In genomic region chr11:118910309-118911112, GRCh38 we compare ENCODE assay signal across 1 cellular context.
TF ChIP-seq lines count a peak whose summit lies in the region.

No MANE protein-coding gene starts in this region.

TF ChIP-seq in A549, 52 proteins besides CTCF, POLR2A, EP300 and RAD21 (continued from another document):
- TF ChIP-seq MAZ (IDR thresholded peaks at IDR 0.05; ENCODE audit: borderline replicate concordance, low read depth, low read length) = no peak
- 0 out of 2 replicates have a peak, but pooled peaks have one; percentile 42 for TF ChIP-seq TFCP2L1 (CRISPR knock-in tag; IDR thresholded peaks at IDR 0.05)
- no peak for TF ChIP-seq FOSB (CRISPR knock-in tag; IDR thresholded peaks at IDR 0.05)
- no peak for TF ChIP-seq MAFK (IDR thresholded peaks at IDR 0.05; ENCODE audit: partially characterized antibody)
- TF ChIP-seq ELK1 (IDR thresholded peaks at IDR 0.05; ENCODE audit: low read depth, low read length) = no peak
- TF ChIP-seq CHD2 (IDR thresholded peaks at IDR 0.05; ENCODE audit: low read length, partially characterized antibody) = no peak
- no peak for TF ChIP-seq ZFP36 (IDR thresholded peaks at IDR 0.05; ENCODE audit: borderline replicate concordance, partially characterized antibody)
- no peak for TF ChIP-seq MYC (IDR thresholded peaks at IDR 0.05; ENCODE audit: borderline replicate concordance, low read length)
- TF ChIP-seq E2F6 (IDR thresholded peaks at IDR 0.05; ENCODE audit: borderline replicate concordance, low read depth) = peak; percentile 39; the same call in 1 of the 2 replicates
- TF ChIP-seq PHF8 (IDR thresholded peaks at IDR 0.05; ENCODE audit: borderline replicate concordance, low read depth) = no peak
- no peak for TF ChIP-seq USF2 (IDR thresholded peaks at IDR 0.05)
- no peak for TF ChIP-seq NR3C1 (IDR thresholded peaks at IDR 0.05)
- no peak for TF ChIP-seq CHD4 (IDR thresholded peaks at IDR 0.05; ENCODE audit: borderline replicate concordance)
- TF ChIP-seq ZC3H11A (IDR thresholded peaks at IDR 0.05) = no peak
- TF ChIP-seq CEBPB (IDR thresholded peaks at IDR 0.05) = no peak
- peak in 1 of 2 experiments; percentile 56; a peak in 3 of 5 replicates for TF ChIP-seq JUN (IDR thresholded peaks at IDR 0.05)
- no peak for TF ChIP-seq HOXA7 (CRISPR knock-in tag; IDR thresholded peaks at IDR 0.05)
- TF ChIP-seq NFE2L2 (conservative IDR thresholded peaks at IDR 0.05; ENCODE audit: low read length) = no peak
- no peak for TF ChIP-seq FOXS1 (CRISPR knock-in tag; IDR thresholded peaks at IDR 0.05)
- no peak for TF ChIP-seq ZSCAN20 (CRISPR knock-in tag; IDR thresholded peaks at IDR 0.05)
- no peak for TF ChIP-seq POLR2AphosphoS2 (conservative IDR thresholded peaks at IDR 0.05; ENCODE audit: low read length)
- no peak for TF ChIP-seq RCOR1 (IDR thresholded peaks at IDR 0.05; ENCODE audit: low read depth, low read length)
- TF ChIP-seq KDM1A (IDR thresholded peaks at IDR 0.05; ENCODE audit: low read depth) = peak; percentile 87
- peak; percentile 53; the same call in 1 of the 2 replicates for TF ChIP-seq MAX (IDR thresholded peaks at IDR 0.05)
- TF ChIP-seq REST (IDR thresholded peaks at IDR 0.05) = no peak
- TF ChIP-seq BHLHE40 (IDR thresholded peaks at IDR 0.05; ENCODE audit: low read depth, low read length) = no peak
- TF ChIP-seq, protein P1, sequence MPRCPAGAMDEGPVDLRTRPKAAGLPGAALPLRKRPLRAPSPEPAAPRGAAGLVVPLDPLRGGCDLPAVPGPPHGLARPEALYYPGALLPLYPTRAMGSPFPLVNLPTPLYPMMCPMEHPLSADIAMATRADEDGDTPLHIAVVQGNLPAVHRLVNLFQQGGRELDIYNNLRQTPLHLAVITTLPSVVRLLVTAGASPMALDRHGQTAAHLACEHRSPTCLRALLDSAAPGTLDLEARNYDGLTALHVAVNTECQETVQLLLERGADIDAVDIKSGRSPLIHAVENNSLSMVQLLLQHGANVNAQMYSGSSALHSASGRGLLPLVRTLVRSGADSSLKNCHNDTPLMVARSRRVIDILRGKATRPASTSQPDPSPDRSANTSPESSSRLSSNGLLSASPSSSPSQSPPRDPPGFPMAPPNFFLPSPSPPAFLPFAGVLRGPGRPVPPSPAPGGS (IDR thresholded peaks at IDR 0.05) = 0 out of 3 replicates have a peak, but pooled peaks have one; percentile 19
- no peak for TF ChIP-seq FOSL2 (IDR thresholded peaks at IDR 0.05)
- TF ChIP-seq FOSL2 (CRISPR knock-in tag; IDR thresholded peaks at IDR 0.05) = peak; percentile 43
- no peak for TF ChIP-seq ESRRA (IDR thresholded peaks at IDR 0.05; ENCODE audit: borderline replicate concordance, low read length)
- no peak for TF ChIP-seq SREBF2 (IDR thresholded peaks at IDR 0.05)
- TF ChIP-seq, protein P2, sequence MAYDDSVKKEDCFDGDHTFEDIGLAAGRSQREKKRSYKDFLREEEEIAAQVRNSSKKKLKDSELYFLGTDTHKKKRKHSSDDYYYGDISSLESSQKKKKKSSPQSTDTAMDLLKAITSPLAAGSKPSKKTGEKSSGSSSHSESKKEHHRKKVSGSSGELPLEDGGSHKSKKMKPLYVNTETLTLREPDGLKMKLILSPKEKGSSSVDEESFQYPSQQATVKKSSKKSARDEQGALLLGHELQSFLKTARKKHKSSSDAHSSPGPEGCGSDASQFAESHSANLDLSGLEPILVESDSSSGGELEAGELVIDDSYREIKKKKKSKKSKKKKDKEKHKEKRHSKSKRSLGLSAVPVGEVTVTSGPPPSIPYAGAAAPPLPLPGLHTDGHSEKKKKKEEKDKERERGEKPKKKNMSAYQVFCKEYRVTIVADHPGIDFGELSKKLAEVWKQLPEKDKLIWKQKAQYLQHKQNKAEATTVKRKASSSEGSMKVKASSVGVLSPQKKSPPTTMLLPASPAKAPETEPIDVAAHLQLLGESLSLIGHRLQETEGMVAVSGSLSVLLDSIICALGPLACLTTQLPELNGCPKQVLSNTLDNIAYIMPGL (CRISPR knock-in tag; IDR thresholded peaks at IDR 0.05; ENCODE audit: borderline replicate concordance) = no peak
- TF ChIP-seq HOXB5 (CRISPR knock-in tag; IDR thresholded peaks at IDR 0.05) = no peak
- no peak for TF ChIP-seq CBX2 (IDR thresholded peaks at IDR 0.05; ENCODE audit: borderline replicate concordance, low read depth)
- no peak for TF ChIP-seq RNF2 (IDR thresholded peaks at IDR 0.05; ENCODE audit: borderline replicate concordance, low read depth)
